In genomic region chr18:13243363-13243762, GRCh38 we compare ENCODE assay signal across 13 cellular contexts. TPM values are rescaled to one million over a fixed set of nuclear protein-coding genes. Genes with fewer than 3 reads are reported as not detected.
DNase-seq lines count a peak whose midpoint lies in the region; ATAC-seq, FAIRE-seq and TF ChIP-seq lines count a peak whose summit lies in the region.
"Had no signal": no experiment of that assay in that cellular context is flagged by ENCODE, and none has a peak within 500 bp of the region (broad histone marks: within the 10 kb centered on the region; RNA-seq: fewer than 3 reads in every experiment).

No MANE protein-coding gene starts in this region.

- no peak for TF ChIP-seq CTCF in HEK293 (tag by site-specific recombination; IDR thresholded peaks at IDR 0.05)

- peaks cover 3% of the 10 kb centered on the region; the same call in 1 of the 2 replicates for H3K4me1 ChIP-seq in HEK293 (ENCODE audit: control insufficient read depth, insufficient read depth, low read length)

- no peaks in the 10 kb centered on the region; a peak in 1 of 3 replicates for H3K36me3 ChIP-seq in HEK293 (ENCODE audit: control insufficient read depth in 2 of 2, insufficient read depth in 1 of 2, low read length in 2 of 2)

- no peak for ATAC-seq in HG03159 (IDR thresholded peaks at IDR 0.05; ENCODE audit: unreplicated experiment)
- ATAC-seq: HCT116 had no signal

- H3K27ac ChIP-seq in HEK293 (ENCODE audit: extremely low read depth, low read depth, low read length), result no peak overlapping the region
- H3K27ac ChIP-seq: BLaER1 treated with 17β-estradiol and CSF1 and Interleukin-3, amounts not matched to agents 10 nM and 100 nM had no signal

- DNase-seq in activated effector memory CD4-positive, alpha-beta T cell treated with anti-CD3 and anti-CD28 coated beads, Interleukin-2, amount 50 U/mL, for 16 hours, result peak; percentile 17
- DNase-seq in activated effector memory CD4-positive, alpha-beta T cell treated with Interleukin-2 at 50 U/mL for 16 hours, result no peak
- DNase-seq in mesenteric fat pad (ENCODE audit: low spot score) (peak; percentile 35), urothelium cell line (ENCODE audit: low spot score) (no peak), GM19240 (ENCODE audit: insufficient read length, low spot score) (no peak)
- DNase-seq: ACHN; CD4-positive, CD25-positive, alpha-beta regulatory T cell had no signal

- POLR2A ChIA-PET in HEK293 (lab: Yijun Ruan, JAX), result no interaction called here

- H3K4me3 ChIP-seq in HEK293 (ENCODE audit: low read depth, low read length), result no peak overlapping the region
- H3K4me3 ChIP-seq: BLaER1 treated with 17β-estradiol and CSF1 and Interleukin-3, amounts not matched to agents 10 nM and 100 nM had no signal

- peak; percentile 99 for FAIRE-seq in urothelium cell line (lab: Jason Lieb, UNC)
- FAIRE-seq: GM18507 had no signal

- no peaks in the 10 kb centered on the region for H3K9me3 ChIP-seq in HEK293 (ENCODE audit: control insufficient read depth, insufficient read depth, low read depth, low read length)

- CTCF ChIA-PET in HEK293 (lab: Yijun Ruan, JAX), result no interaction called here

TF ChIP-seq in HEK293, 187 proteins besides CTCF, POLR2A, EP300 and RAD21:
- TF ChIP-seq EGR2 (tag by site-specific recombination; IDR thresholded peaks at IDR 0.05; ENCODE audit: low read depth) (peak; percentile 95), ZNF660 (tag by site-specific recombination; IDR thresholded peaks at IDR 0.05) (no peak), ZNF366 (tag by site-specific recombination; conservative IDR thresholded peaks at IDR 0.05) (peak; percentile 56), ZFHX2 (tag by site-specific recombination; conservative IDR thresholded peaks at IDR 0.05) (peak; percentile 87)
- TF ChIP-seq, protein P1, sequence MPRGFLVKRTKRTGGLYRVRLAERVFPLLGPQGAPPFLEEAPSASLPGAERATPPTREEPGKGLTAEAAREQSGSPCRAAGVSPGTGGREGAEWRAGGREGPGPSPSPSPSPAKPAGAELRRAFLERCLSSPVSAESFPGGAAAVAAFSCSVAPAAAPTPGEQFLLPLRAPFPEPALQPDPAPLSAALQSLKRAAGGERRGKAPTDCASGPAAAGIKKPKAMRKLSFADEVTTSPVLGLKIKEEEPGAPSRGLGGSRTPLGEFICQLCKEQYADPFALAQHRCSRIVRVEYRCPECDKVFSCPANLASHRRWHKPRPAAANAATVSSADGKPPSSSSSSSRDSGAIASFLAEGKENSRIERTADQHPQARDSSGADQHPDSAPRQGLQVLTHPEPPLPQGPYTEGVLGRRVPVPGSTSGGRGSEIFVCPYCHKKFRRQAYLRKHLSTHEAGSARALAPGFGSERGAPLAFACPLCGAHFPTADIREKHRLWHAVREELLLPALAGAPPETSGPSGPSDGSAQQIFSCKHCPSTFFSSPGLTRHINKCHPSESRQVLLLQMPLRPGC (tag by site-specific recombination; IDR thresholded peaks at IDR 0.05), result no peak

RNA-seq across cellular contexts. Expression of gene LDLRAD4, which starts 24.8 kb away (rescaled TPM):
- total RNA-seq in mesenteric fat pad, result 39.6 TPM
- total RNA-seq: HT1080 had no signal

Comparison
In these comparisons a context has a peak if more than half of its experiments do, and no peak if none do; other contexts are left out.
1. DNase-seq: peak in activated effector memory CD4-positive, alpha-beta T cell treated with anti-CD3 and anti-CD28 coated beads, Interleukin-2, amount 50 U/mL, for 16 hours (single experiment) and mesenteric fat pad (single experiment); none in activated effector memory CD4-positive, alpha-beta T cell treated with Interleukin-2 at 50 U/mL for 16 hours (single experiment), urothelium cell line (single experiment) and GM19240 (single experiment).